In the genomic region with DNA sequence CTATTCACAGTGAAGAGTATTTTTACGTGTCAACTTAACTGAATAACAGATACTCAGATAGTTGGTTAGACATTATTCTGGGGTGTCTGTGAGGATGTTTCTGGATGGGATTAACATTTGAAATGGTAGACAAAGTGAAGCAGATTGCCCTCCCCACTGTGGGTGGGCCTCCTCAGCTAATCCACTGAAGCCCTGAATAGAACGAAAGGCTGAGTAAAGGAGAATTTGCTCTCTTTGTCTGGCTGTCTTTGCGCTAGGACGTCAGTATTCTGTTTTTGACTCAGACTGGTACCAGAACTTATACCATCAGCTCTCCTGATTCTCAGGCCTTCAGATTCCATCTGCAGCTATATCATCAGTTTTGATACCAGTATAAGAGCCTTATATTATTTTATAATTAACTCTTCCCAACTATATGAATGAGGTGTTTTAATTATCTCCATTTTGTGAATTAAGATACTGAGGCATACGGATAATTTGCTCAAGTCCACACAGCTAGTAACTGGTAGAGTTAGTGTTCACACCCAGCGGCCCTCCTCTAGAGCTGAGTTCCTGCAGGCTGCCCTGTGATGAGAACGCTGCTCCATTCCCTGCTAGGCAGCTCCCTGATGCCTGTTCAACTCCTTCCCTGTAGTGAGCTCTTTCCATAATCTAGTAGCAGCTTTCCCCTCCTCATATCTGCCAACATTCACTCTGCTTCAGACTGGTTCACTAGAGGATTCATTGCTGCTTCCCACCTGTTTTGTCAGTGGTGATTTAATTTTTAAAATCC, we compare ENCODE assay signal across 1 cellular context.
TF ChIP-seq lines count a peak whose summit lies in the region.

No MANE protein-coding gene starts in this region.

TF ChIP-seq in H1, 55 proteins besides CTCF, POLR2A, EP300 and RAD21:
- TF ChIP-seq GTF2F1 (IDR thresholded peaks at IDR 0.05; ENCODE audit: borderline replicate concordance, low read depth, low read length) (no peak), YY1 (IDR thresholded peaks at IDR 0.05; ENCODE audit: low read depth, low read length) (no peak), NANOG (IDR thresholded peaks at IDR 0.05; ENCODE audit: insufficient read depth, low read depth, low read length, poor library complexity, severe bottlenecking) (no peak), TCF12 (IDR thresholded peaks at IDR 0.05; ENCODE audit: low read depth, low read length) (no peak), CHD1 (IDR thresholded peaks at IDR 0.05; ENCODE audit: low read depth, low read length) (no peak), RBBP5 (IDR thresholded peaks at IDR 0.05; ENCODE audit: borderline replicate concordance, low read depth, low read length) (no peak), BACH1 (IDR thresholded peaks at IDR 0.05; ENCODE audit: low read length) (no peak), BCL11A (IDR thresholded peaks at IDR 0.05; ENCODE audit: low read depth in 2 of 2, low read length in 2 of 2) (no peak), SRF (IDR thresholded peaks at IDR 0.05; ENCODE audit: low read depth, low read length) (no peak), BRCA1 (IDR thresholded peaks at IDR 0.05; ENCODE audit: low read depth, low read length) (no peak)
- TF ChIP-seq, protein P1, sequence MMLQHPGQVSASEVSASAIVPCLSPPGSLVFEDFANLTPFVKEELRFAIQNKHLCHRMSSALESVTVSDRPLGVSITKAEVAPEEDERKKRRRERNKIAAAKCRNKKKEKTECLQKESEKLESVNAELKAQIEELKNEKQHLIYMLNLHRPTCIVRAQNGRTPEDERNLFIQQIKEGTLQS (IDR thresholded peaks at IDR 0.05; ENCODE audit: insufficient read depth, low read depth, low read length), result no peak
- TF ChIP-seq, protein P2, sequence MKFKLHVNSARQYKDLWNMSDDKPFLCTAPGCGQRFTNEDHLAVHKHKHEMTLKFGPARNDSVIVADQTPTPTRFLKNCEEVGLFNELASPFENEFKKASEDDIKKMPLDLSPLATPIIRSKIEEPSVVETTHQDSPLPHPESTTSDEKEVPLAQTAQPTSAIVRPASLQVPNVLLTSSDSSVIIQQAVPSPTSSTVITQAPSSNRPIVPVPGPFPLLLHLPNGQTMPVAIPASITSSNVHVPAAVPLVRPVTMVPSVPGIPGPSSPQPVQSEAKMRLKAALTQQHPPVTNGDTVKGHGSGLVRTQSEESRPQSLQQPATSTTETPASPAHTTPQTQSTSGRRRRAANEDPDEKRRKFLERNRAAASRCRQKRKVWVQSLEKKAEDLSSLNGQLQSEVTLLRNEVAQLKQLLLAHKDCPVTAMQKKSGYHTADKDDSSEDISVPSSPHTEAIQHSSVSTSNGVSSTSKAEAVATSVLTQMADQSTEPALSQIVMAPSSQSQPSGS (IDR thresholded peaks at IDR 0.05; ENCODE audit: low read length), result no peak
TF ChIP-seq in H1: peak in this region for 0.
